In the genomic region with DNA sequence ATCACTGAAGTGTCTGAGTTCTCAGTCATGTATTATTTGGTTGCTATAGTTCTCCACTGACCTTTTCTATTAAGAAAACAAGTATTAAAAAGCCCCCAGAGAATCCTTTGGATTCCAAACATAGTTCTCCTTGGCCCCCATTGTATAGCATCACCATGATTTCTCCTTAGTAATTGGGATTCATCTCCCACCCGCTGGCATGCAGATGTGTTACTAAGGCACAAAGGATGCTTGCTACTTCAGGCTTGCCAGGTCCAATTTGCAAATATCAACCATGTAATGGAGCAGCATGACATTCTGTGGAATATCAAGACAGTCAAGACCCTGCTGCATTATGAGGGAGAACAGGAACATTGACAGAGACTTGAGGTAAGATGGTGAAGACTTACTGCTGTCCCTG, we compare ENCODE assay signal across 1 cellular context.
TF ChIP-seq lines count a peak whose summit lies in the region.

No MANE protein-coding gene starts in this region.

TF ChIP-seq in H1, 55 proteins besides CTCF, POLR2A, EP300 and RAD21 (continued from another document):
- TF ChIP-seq GTF2F1 (IDR thresholded peaks at IDR 0.05; ENCODE audit: borderline replicate concordance, low read depth, low read length): no peak
- no peak for TF ChIP-seq TAF1 (IDR thresholded peaks at IDR 0.05; ENCODE audit: low read depth, low read length)
- TF ChIP-seq, protein P1, sequence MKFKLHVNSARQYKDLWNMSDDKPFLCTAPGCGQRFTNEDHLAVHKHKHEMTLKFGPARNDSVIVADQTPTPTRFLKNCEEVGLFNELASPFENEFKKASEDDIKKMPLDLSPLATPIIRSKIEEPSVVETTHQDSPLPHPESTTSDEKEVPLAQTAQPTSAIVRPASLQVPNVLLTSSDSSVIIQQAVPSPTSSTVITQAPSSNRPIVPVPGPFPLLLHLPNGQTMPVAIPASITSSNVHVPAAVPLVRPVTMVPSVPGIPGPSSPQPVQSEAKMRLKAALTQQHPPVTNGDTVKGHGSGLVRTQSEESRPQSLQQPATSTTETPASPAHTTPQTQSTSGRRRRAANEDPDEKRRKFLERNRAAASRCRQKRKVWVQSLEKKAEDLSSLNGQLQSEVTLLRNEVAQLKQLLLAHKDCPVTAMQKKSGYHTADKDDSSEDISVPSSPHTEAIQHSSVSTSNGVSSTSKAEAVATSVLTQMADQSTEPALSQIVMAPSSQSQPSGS (IDR thresholded peaks at IDR 0.05; ENCODE audit: low read length): 0 out of 2 replicates have a peak, but pooled peaks have one; percentile 60
- TF ChIP-seq SUZ12 (IDR thresholded peaks at IDR 0.05; ENCODE audit: low read length): no peak
- no peak for TF ChIP-seq MAFK (IDR thresholded peaks at IDR 0.05; ENCODE audit: low read depth, low read length)
- TF ChIP-seq SIRT6 (IDR thresholded peaks at IDR 0.05; ENCODE audit: low read length): no peak
- no peak for TF ChIP-seq SIX5 (IDR thresholded peaks at IDR 0.05; ENCODE audit: low read depth, low read length)
- no peak for TF ChIP-seq HDAC6 (IDR thresholded peaks at IDR 0.05; ENCODE audit: low read depth, low read length)
- TF ChIP-seq BCL11A (IDR thresholded peaks at IDR 0.05; ENCODE audit: low read depth in 2 of 2, low read length in 2 of 2): peak; percentile 93 to 94
- TF ChIP-seq, protein P2, sequence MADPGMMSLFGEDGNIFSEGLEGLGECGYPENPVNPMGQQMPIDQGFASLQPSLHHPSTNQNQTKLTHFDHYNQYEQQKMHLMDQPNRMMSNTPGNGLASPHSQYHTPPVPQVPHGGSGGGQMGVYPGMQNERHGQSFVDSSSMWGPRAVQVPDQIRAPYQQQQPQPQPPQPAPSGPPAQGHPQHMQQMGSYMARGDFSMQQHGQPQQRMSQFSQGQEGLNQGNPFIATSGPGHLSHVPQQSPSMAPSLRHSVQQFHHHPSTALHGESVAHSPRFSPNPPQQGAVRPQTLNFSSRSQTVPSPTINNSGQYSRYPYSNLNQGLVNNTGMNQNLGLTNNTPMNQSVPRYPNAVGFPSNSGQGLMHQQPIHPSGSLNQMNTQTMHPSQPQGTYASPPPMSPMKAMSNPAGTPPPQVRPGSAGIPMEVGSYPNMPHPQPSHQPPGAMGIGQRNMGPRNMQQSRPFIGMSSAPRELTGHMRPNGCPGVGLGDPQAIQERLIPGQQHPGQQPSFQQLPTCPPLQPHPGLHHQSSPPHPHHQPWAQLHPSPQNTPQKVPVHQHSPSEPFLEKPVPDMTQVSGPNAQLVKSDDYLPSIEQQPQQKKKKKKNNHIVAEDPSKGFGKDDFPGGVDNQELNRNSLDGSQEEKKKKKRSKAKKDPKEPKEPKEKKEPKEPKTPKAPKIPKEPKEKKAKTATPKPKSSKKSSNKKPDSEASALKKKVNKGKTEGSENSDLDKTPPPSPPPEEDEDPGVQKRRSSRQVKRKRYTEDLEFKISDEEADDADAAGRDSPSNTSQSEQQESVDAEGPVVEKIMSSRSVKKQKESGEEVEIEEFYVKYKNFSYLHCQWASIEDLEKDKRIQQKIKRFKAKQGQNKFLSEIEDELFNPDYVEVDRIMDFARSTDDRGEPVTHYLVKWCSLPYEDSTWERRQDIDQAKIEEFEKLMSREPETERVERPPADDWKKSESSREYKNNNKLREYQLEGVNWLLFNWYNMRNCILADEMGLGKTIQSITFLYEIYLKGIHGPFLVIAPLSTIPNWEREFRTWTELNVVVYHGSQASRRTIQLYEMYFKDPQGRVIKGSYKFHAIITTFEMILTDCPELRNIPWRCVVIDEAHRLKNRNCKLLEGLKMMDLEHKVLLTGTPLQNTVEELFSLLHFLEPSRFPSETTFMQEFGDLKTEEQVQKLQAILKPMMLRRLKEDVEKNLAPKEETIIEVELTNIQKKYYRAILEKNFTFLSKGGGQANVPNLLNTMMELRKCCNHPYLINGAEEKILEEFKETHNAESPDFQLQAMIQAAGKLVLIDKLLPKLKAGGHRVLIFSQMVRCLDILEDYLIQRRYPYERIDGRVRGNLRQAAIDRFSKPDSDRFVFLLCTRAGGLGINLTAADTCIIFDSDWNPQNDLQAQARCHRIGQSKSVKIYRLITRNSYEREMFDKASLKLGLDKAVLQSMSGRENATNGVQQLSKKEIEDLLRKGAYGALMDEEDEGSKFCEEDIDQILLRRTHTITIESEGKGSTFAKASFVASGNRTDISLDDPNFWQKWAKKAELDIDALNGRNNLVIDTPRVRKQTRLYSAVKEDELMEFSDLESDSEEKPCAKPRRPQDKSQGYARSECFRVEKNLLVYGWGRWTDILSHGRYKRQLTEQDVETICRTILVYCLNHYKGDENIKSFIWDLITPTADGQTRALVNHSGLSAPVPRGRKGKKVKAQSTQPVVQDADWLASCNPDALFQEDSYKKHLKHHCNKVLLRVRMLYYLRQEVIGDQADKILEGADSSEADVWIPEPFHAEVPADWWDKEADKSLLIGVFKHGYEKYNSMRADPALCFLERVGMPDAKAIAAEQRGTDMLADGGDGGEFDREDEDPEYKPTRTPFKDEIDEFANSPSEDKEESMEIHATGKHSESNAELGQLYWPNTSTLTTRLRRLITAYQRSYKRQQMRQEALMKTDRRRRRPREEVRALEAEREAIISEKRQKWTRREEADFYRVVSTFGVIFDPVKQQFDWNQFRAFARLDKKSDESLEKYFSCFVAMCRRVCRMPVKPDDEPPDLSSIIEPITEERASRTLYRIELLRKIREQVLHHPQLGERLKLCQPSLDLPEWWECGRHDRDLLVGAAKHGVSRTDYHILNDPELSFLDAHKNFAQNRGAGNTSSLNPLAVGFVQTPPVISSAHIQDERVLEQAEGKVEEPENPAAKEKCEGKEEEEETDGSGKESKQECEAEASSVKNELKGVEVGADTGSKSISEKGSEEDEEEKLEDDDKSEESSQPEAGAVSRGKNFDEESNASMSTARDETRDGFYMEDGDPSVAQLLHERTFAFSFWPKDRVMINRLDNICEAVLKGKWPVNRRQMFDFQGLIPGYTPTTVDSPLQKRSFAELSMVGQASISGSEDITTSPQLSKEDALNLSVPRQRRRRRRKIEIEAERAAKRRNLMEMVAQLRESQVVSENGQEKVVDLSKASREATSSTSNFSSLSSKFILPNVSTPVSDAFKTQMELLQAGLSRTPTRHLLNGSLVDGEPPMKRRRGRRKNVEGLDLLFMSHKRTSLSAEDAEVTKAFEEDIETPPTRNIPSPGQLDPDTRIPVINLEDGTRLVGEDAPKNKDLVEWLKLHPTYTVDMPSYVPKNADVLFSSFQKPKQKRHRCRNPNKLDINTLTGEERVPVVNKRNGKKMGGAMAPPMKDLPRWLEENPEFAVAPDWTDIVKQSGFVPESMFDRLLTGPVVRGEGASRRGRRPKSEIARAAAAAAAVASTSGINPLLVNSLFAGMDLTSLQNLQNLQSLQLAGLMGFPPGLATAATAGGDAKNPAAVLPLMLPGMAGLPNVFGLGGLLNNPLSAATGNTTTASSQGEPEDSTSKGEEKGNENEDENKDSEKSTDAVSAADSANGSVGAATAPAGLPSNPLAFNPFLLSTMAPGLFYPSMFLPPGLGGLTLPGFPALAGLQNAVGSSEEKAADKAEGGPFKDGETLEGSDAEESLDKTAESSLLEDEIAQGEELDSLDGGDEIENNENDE (IDR thresholded peaks at IDR 0.05; ENCODE audit: insufficient replicate concordance, low read length): peak; percentile 89
- TF ChIP-seq KDM4A (IDR thresholded peaks at IDR 0.05; ENCODE audit: low read depth, low read length, severe bottlenecking): no peak
- peak in 1 of 2 experiments; percentile 85; a peak in 2 of 4 replicates for TF ChIP-seq HDAC2 (IDR thresholded peaks at IDR 0.05; ENCODE audit: borderline replicate concordance in 1 of 2, low read depth in 2 of 2, low read length in 2 of 2)
- TF ChIP-seq TCF12 (IDR thresholded peaks at IDR 0.05; ENCODE audit: low read depth, low read length): peak; percentile 83; the same call in 1 of the 2 replicates
- TF ChIP-seq NANOG (IDR thresholded peaks at IDR 0.05; ENCODE audit: insufficient read depth, low read depth, low read length, poor library complexity, severe bottlenecking): peak; percentile 94
- no peak for TF ChIP-seq ZNF274 (IDR thresholded peaks at IDR 0.05; ENCODE audit: borderline replicate concordance, extremely low read depth, low read length)
- TF ChIP-seq RXRA (IDR thresholded peaks at IDR 0.05; ENCODE audit: insufficient read depth, low read depth, low read length): no peak
